11 cellular contexts compared by ENCODE assay signal in genomic region chr9:21549251-21549765, GRCh38.
DNase-seq lines count a peak whose midpoint lies in the region; ATAC-seq and TF ChIP-seq lines count a peak whose summit lies in the region.
"Had no signal": no experiment of that assay in that cellular context is flagged by ENCODE, and none has a peak within 500 bp of the region (broad histone marks: within the 10 kb centered on the region; RNA-seq: fewer than 3 reads in every experiment).

No MANE protein-coding gene starts in this region.

- H3K4me3 ChIP-seq in GM23338: no peak overlapping the region
- H3K4me3 ChIP-seq in WI38 (ENCODE audit: low read depth, low read length): peak overlapping the region; percentile 46
- H3K4me3 ChIP-seq in fibroblast of villous mesenchyme (ENCODE audit: low read depth, low read length): no peak overlapping the region
- H3K4me3 ChIP-seq in skeletal muscle cell (ENCODE audit: low read depth, low read length): peak overlapping the region; percentile 14
- H3K4me3 ChIP-seq: heart right ventricle had no signal

- no peak overlapping the region for H3K4me3 Mint-ChIP-seq in GM23338
- no peak overlapping the region for H3K4me3 Mint-ChIP-seq in activated T-helper 1 cell treated with anti-CD3 and anti-CD28 coated beads, Interleukin-12 subunit alpha, Interleukin-12 subunit beta, Interleukin-2, Interleukin-4 antibody, amounts not matched to agents 30 ng/mL and 10 ng/mL and 1 ng/mL, durations not matched to agents 14 hours and 24 hours and 36 hours

- no peak overlapping the region for H2AFZ ChIP-seq in GM23338

- ATAC-seq in GM23338 (no peak), HG03045 (IDR thresholded peaks at IDR 0.05; ENCODE audit: unreplicated experiment) (no peak)

- in situ Hi-C loops in G401 (cut with HindIII; ENCODE audit: low sequenced_read_pairs): no loop called here

- peak overlapping the region; percentile 50 for H3K27ac Mint-ChIP-seq in GM23338
- no peak overlapping the region for H3K27ac Mint-ChIP-seq in activated T-helper 1 cell treated with anti-CD3 and anti-CD28 coated beads, Interleukin-12 subunit alpha, Interleukin-12 subunit beta, Interleukin-2, Interleukin-4 antibody, amounts not matched to agents 30 ng/mL and 10 ng/mL and 1 ng/mL, durations not matched to agents 14 hours and 24 hours and 36 hours

- peaks cover 51% of the 10 kb centered on the region for H3K4me1 ChIP-seq in GM23338 (ENCODE audit: insufficient read depth)

- TF ChIP-seq CTCF in GM23338 (conservative IDR thresholded peaks at IDR 0.05; ENCODE audit: low read depth in 2 of 2) (no peak), WI38 (IDR thresholded peaks at IDR 0.05; ENCODE audit: low read depth, low read length) (no peak), fibroblast of villous mesenchyme (IDR thresholded peaks at IDR 0.05; ENCODE audit: insufficient read depth, low read depth, low read length) (no peak)

- no peaks in the 10 kb centered on the region for H3K27me3 Mint-ChIP-seq in GM23338 (ENCODE audit: insufficient read depth, low read depth, poor library complexity)
- peaks cover 13% of the 10 kb centered on the region for H3K27me3 Mint-ChIP-seq in activated T-helper 1 cell treated with anti-CD3 and anti-CD28 coated beads, Interleukin-12 subunit alpha, Interleukin-12 subunit beta, Interleukin-2, Interleukin-4 antibody, amounts not matched to agents 30 ng/mL and 10 ng/mL and 1 ng/mL, durations not matched to agents 14 hours and 24 hours and 36 hours (ENCODE audit: insufficient read depth)

- H3K4me1 Mint-ChIP-seq in GM23338: peaks cover 39% of the 10 kb centered on the region
- H3K4me1 Mint-ChIP-seq in activated T-helper 1 cell treated with anti-CD3 and anti-CD28 coated beads, Interleukin-12 subunit alpha, Interleukin-12 subunit beta, Interleukin-2, Interleukin-4 antibody, amounts not matched to agents 30 ng/mL and 10 ng/mL and 1 ng/mL, durations not matched to agents 14 hours and 24 hours and 36 hours (ENCODE audit: low read depth): no peaks in the 10 kb centered on the region

- H3K9me2 ChIP-seq in GM23338 (ENCODE audit: insufficient read depth): no peaks in the 10 kb centered on the region

- no peaks in the 10 kb centered on the region for H3K27me3 ChIP-seq in GM23338 (ENCODE audit: insufficient read depth)

- intact Hi-C loops in activated T-helper 1 cell treated with anti-CD3 and anti-CD28 coated beads, Interleukin-12 subunit alpha, Interleukin-12 subunit beta, Interleukin-2, Interleukin-4 antibody, amounts not matched to agents 30 ng/mL and 10 ng/mL and 1 ng/mL, durations not matched to agents 14 hours and 24 hours and 36 hours (cut with micrococcal nuclease): no loop called here

- peaks cover 3% of the 10 kb centered on the region; the same call in 1 of the 2 replicates for H3K36me3 ChIP-seq in GM23338 (ENCODE audit: insufficient read depth)
- H3K36me3 ChIP-seq: heart right ventricle, WERI-Rb-1 had no signal

- H3K27ac ChIP-seq in GM23338 (ENCODE audit: low read depth): no peak overlapping the region
- H3K27ac ChIP-seq: WERI-Rb-1 had no signal

- peaks cover 6% of the 10 kb centered on the region; the same call in 2 of the 3 replicates for H3K36me3 Mint-ChIP-seq in GM23338 (ENCODE audit: low read depth)
- H3K36me3 Mint-ChIP-seq in activated T-helper 1 cell treated with anti-CD3 and anti-CD28 coated beads, Interleukin-12 subunit alpha, Interleukin-12 subunit beta, Interleukin-2, Interleukin-4 antibody, amounts not matched to agents 30 ng/mL and 10 ng/mL and 1 ng/mL, durations not matched to agents 14 hours and 24 hours and 36 hours (ENCODE audit: low read depth): no peaks in the 10 kb centered on the region

- no peak overlapping the region for H3K4me2 ChIP-seq in GM23338

- H3F3A ChIP-seq in GM23338 (replicated peaks; ENCODE audit: low read depth): no peaks in the 10 kb centered on the region

- peaks cover 6% of the 10 kb centered on the region; the same call in 2 of the 3 replicates for H3K9me3 Mint-ChIP-seq in GM23338
- H3K9me3 Mint-ChIP-seq in activated T-helper 1 cell treated with anti-CD3 and anti-CD28 coated beads, Interleukin-12 subunit alpha, Interleukin-12 subunit beta, Interleukin-2, Interleukin-4 antibody, amounts not matched to agents 30 ng/mL and 10 ng/mL and 1 ng/mL, durations not matched to agents 14 hours and 24 hours and 36 hours: no peaks in the 10 kb centered on the region

- DNase-seq in GM23338 (ENCODE audit: low spot score) (no peak), fibroblast of villous mesenchyme (ENCODE audit: low read depth) (peak; percentile 92), skeletal muscle cell (ENCODE audit: low read depth) (peak; percentile 98), G401 (ENCODE audit: low spot score) (no peak)
- DNase-seq in activated T-helper 1 cell treated with anti-CD3 and anti-CD28 coated beads, Interleukin-12 subunit alpha, Interleukin-12 subunit beta, Interleukin-2, Interleukin-4 antibody, amounts not matched to agents 30 ng/mL and 10 ng/mL and 1 ng/mL, durations not matched to agents 14 hours and 24 hours and 36 hours (ENCODE audit: low spot score): no peak
- no peak for DNase-seq in activated CD4-positive, alpha-beta T cell treated with anti-CD3 and anti-CD28 coated beads, Interleukin-2, amount 50 U/mL, for 4 hours
- DNase-seq: activated naive CD4-positive, alpha-beta T cell treated with anti-CD3 and anti-CD28 coated beads, Interleukin-2, amount 50 U/mL, for 16 hours; heart right ventricle; WERI-Rb-1 had no signal

- H3K79me2 ChIP-seq in GM23338 (replicated peaks; ENCODE audit: insufficient read depth): peaks cover 72% of the 10 kb centered on the region

- H4K20me1 ChIP-seq in GM23338 (replicated peaks; ENCODE audit: insufficient read depth): no peaks in the 10 kb centered on the region

TF ChIP-seq in GM23338, 12 proteins besides CTCF, POLR2A, EP300 and RAD21 (continues in another document):
- TF ChIP-seq ZNF331 (CRISPR knock-in tag; IDR thresholded peaks at IDR 0.05; ENCODE audit: low read depth): no peak
- TF ChIP-seq, protein P1, sequence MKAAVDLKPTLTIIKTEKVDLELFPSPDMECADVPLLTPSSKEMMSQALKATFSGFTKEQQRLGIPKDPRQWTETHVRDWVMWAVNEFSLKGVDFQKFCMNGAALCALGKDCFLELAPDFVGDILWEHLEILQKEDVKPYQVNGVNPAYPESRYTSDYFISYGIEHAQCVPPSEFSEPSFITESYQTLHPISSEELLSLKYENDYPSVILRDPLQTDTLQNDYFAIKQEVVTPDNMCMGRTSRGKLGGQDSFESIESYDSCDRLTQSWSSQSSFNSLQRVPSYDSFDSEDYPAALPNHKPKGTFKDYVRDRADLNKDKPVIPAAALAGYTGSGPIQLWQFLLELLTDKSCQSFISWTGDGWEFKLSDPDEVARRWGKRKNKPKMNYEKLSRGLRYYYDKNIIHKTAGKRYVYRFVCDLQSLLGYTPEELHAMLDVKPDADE (IDR thresholded peaks at IDR 0.05): no peak
- TF ChIP-seq ZNF462 (CRISPR knock-in tag; IDR thresholded peaks at IDR 0.05): no peak

Comparison
In these comparisons a context has a peak if more than half of its experiments do, and no peak if none do; other contexts are left out.
1. DNase-seq: peak in fibroblast of villous mesenchyme (single experiment) and skeletal muscle cell (single experiment); none in GM23338 (single experiment), activated T-helper 1 cell treated with anti-CD3 and anti-CD28 coated beads, Interleukin-12 subunit alpha, Interleukin-12 subunit beta, Interleukin-2, Interleukin-4 antibody, amounts not matched to agents 30 ng/mL and 10 ng/mL and 1 ng/mL, durations not matched to agents 14 hours and 24 hours and 36 hours (single experiment), G401 (single experiment) and activated CD4-positive, alpha-beta T cell treated with anti-CD3 and anti-CD28 coated beads, Interleukin-2, amount 50 U/mL, for 4 hours (0 of 2).
2. H3K4me3 ChIP-seq: peak in WI38 (single experiment) and skeletal muscle cell (single experiment); none in GM23338 (single experiment) and fibroblast of villous mesenchyme (single experiment).